ENCODE assay signal across 2 cellular contexts in genomic region chr7:237385-237784, GRCh38.
TF ChIP-seq lines count a peak whose summit lies in the region.

No MANE protein-coding gene starts in this region.

TF ChIP-seq in IMR-90, 13 proteins besides CTCF, POLR2A, EP300 and RAD21:
- no peak for TF ChIP-seq FOS (IDR thresholded peaks at IDR 0.05; ENCODE audit: low read depth, low read length)
TF ChIP-seq in IMR-90: peak in this region for 0.

TF ChIP-seq in GM12878, 131 proteins besides CTCF, POLR2A, EP300 and RAD21:
- no peak for TF ChIP-seq TCF3 (IDR thresholded peaks at IDR 0.05; ENCODE audit: borderline replicate concordance, insufficient read depth, low read depth, low read length)
- TF ChIP-seq FOXK2 (IDR thresholded peaks at IDR 0.05): 0 out of 2 replicates have a peak, but pooled peaks have one; percentile 24
TF ChIP-seq in GM12878: peak in this region for 1.
